Comparison of ENCODE assay signal across 1 cellular context in the genomic region with DNA sequence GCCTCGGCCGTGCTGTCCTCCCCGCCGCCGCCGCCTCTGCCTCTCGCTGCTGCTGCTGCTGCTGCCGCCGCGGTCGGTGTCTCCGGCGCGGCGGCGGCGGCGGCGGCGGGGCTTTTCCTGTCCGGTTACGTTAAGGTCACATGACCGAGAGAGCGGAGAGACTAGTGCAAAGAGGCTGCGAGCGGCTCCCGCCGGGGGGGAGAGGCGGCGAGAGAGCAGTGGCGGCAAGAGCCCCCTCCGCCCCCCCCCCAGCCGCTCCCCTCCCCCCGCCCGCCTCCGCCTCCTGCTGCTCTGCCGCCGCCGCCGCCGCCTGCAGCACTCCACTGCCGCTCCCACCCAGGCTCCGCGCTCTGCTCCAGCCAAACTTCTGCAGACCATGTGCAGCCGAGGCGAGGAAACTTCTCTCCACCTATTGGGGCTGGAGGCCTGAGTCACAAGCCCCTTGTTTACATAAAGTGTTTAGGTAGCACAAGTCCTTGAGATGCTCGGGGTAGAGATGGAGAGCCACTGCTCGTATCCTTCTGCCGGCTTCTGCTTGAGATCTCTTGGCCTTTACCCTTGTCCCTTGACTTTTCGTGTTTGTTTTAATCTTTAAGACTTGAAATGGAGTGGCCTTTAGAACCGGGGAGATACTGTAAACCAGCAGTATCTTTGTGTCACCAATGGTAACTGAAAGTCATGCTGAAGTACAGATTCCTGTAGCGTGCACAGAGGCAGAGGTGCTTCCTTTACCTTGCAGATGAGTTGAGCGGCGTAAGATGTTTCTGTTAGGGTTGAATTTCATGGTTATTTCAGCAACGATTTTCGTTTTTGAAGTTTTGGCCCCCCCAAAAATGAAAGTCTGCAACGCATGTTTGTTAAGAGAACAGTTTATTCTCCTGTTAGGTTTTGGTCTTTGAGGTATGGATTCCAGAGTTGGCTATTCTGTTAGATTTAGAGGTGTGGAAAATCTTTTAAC.
A peak's percentile ranks its signal among the peaks of the same experiment; 100 is the strongest.
TF ChIP-seq lines count a peak whose summit lies in the region.

A gene with protein sequence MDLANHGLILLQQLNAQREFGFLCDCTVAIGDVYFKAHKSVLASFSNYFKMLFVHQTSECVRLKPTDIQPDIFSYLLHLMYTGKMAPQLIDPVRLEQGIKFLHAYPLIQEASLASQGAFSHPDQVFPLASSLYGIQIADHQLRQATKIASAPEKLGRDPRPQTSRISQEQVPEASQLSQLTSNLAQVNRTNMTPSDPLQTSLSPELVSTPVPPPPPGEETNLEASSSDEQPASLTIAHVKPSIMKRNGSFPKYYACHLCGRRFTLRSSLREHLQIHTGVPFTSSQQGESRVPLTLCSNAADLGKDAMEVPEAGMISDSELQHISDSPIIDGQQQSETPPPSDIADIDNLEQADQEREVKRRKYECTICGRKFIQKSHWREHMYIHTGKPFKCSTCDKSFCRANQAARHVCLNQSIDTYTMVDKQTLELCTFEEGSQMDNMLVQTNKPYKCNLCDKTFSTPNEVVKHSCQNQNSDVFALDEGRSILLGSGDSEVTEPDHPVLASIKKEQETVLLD (minus strand): TSS at position 89 of the 958 bp plus-strand sequence. CDS start 17,922 bp downstream, outside the sequence.

TF ChIP-seq in HepG2, 621 proteins besides CTCF, POLR2A, EP300 and RAD21 (continued from another document and continues in another):
- TF ChIP-seq, protein P1, sequence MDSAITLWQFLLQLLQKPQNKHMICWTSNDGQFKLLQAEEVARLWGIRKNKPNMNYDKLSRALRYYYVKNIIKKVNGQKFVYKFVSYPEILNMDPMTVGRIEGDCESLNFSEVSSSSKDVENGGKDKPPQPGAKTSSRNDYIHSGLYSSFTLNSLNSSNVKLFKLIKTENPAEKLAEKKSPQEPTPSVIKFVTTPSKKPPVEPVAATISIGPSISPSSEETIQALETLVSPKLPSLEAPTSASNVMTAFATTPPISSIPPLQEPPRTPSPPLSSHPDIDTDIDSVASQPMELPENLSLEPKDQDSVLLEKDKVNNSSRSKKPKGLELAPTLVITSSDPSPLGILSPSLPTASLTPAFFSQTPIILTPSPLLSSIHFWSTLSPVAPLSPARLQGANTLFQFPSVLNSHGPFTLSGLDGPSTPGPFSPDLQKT (CRISPR knock-in tag; IDR thresholded peaks at IDR 0.05; ENCODE audit: borderline replicate concordance), result no peak
- TF ChIP-seq, protein P2, sequence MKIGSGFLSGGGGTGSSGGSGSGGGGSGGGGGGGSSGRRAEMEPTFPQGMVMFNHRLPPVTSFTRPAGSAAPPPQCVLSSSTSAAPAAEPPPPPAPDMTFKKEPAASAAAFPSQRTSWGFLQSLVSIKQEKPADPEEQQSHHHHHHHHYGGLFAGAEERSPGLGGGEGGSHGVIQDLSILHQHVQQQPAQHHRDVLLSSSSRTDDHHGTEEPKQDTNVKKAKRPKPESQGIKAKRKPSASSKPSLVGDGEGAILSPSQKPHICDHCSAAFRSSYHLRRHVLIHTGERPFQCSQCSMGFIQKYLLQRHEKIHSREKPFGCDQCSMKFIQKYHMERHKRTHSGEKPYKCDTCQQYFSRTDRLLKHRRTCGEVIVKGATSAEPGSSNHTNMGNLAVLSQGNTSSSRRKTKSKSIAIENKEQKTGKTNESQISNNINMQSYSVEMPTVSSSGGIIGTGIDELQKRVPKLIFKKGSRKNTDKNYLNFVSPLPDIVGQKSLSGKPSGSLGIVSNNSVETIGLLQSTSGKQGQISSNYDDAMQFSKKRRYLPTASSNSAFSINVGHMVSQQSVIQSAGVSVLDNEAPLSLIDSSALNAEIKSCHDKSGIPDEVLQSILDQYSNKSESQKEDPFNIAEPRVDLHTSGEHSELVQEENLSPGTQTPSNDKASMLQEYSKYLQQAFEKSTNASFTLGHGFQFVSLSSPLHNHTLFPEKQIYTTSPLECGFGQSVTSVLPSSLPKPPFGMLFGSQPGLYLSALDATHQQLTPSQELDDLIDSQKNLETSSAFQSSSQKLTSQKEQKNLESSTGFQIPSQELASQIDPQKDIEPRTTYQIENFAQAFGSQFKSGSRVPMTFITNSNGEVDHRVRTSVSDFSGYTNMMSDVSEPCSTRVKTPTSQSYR (CRISPR knock-in tag; IDR thresholded peaks at IDR 0.05; ENCODE audit: borderline replicate concordance), result peak; percentile 32; the same call in 1 of the 2 replicates
- TF ChIP-seq ZNF709 (CRISPR knock-in tag; IDR thresholded peaks at IDR 0.05) (0 out of 2 replicates have a peak, but pooled peaks have one; percentile 7), PHF20 (CRISPR knock-in tag; IDR thresholded peaks at IDR 0.05) (no peak), TAF1 (CRISPR knock-in tag; IDR thresholded peaks at IDR 0.05) (no peak), ZFP36 (IDR thresholded peaks at IDR 0.05; ENCODE audit: borderline replicate concordance, low read depth, low read length, partially characterized antibody) (no peak), HMG20B (CRISPR knock-in tag; conservative IDR thresholded peaks at IDR 0.05) (no peak), ZNF614 (CRISPR knock-in tag; IDR thresholded peaks at IDR 0.05; ENCODE audit: borderline replicate concordance) (no peak; the same call in 1 of the 2 replicates), BRD4 (CRISPR knock-in tag; IDR thresholded peaks at IDR 0.05) (no peak), ZNF841 (CRISPR knock-in tag; IDR thresholded peaks at IDR 0.05; ENCODE audit: borderline replicate concordance) (no peak), RORA (CRISPR knock-in tag; IDR thresholded peaks at IDR 0.05) (no peak), SP5 (CRISPR knock-in tag; IDR thresholded peaks at IDR 0.05; ENCODE audit: borderline replicate concordance, low read depth) (no peak), TP53 (CRISPR knock-in tag; conservative IDR thresholded peaks at IDR 0.05) (0 out of 2 replicates have a peak, but pooled peaks have one; percentile 21), ISL2 (CRISPR knock-in tag; IDR thresholded peaks at IDR 0.05) (no peak; the same call in 1 of the 2 replicates), SRY (CRISPR knock-in tag; IDR thresholded peaks at IDR 0.05) (no peak), JUN (CRISPR knock-in tag; IDR thresholded peaks at IDR 0.05) (no peak), TEAD2 (CRISPR knock-in tag; IDR thresholded peaks at IDR 0.05) (no peak), ZNF121 (CRISPR knock-in tag; IDR thresholded peaks at IDR 0.05) (no peak), ZNF598 (CRISPR knock-in tag; IDR thresholded peaks at IDR 0.05; ENCODE audit: borderline replicate concordance) (no peak)
- TF ChIP-seq, protein P3, sequence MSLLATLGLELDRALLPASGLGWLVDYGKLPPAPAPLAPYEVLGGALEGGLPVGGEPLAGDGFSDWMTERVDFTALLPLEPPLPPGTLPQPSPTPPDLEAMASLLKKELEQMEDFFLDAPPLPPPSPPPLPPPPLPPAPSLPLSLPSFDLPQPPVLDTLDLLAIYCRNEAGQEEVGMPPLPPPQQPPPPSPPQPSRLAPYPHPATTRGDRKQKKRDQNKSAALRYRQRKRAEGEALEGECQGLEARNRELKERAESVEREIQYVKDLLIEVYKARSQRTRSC (CRISPR knock-in tag; IDR thresholded peaks at IDR 0.05; ENCODE audit: low read depth), result no peak
- TF ChIP-seq, protein P4, sequence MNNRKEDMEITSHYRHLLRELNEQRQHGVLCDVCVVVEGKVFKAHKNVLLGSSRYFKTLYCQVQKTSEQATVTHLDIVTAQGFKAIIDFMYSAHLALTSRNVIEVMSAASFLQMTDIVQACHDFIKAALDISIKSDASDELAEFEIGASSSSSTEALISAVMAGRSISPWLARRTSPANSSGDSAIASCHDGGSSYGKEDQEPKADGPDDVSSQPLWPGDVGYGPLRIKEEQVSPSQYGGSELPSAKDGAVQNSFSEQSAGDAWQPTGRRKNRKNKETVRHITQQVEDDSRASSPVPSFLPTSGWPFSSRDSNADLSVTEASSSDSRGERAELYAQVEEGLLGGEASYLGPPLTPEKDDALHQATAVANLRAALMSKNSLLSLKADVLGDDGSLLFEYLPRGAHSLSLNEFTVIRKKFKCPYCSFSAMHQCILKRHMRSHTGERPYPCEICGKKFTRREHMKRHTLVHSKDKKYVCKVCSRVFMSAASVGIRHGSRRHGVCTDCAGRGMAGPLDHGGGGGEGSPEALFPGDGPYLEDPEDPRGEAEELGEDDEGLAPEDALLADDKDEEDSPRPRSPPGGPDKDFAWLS (CRISPR knock-in tag; IDR thresholded peaks at IDR 0.05; ENCODE audit: borderline replicate concordance), result no peak
- TF ChIP-seq, protein P5, sequence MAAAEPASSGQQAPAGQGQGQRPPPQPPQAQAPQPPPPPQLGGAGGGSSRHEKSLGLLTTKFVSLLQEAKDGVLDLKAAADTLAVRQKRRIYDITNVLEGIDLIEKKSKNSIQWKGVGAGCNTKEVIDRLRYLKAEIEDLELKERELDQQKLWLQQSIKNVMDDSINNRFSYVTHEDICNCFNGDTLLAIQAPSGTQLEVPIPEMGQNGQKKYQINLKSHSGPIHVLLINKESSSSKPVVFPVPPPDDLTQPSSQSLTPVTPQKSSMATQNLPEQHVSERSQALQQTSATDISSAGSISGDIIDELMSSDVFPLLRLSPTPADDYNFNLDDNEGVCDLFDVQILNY (CRISPR knock-in tag; conservative IDR thresholded peaks at IDR 0.05), result 0 out of 2 replicates have a peak, but pooled peaks have one; percentile 10
- TF ChIP-seq, protein P6, sequence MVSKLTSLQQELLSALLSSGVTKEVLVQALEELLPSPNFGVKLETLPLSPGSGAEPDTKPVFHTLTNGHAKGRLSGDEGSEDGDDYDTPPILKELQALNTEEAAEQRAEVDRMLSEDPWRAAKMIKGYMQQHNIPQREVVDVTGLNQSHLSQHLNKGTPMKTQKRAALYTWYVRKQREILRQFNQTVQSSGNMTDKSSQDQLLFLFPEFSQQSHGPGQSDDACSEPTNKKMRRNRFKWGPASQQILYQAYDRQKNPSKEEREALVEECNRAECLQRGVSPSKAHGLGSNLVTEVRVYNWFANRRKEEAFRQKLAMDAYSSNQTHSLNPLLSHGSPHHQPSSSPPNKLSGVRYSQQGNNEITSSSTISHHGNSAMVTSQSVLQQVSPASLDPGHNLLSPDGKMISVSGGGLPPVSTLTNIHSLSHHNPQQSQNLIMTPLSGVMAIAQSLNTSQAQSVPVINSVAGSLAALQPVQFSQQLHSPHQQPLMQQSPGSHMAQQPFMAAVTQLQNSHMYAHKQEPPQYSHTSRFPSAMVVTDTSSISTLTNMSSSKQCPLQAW (CRISPR knock-in tag; IDR thresholded peaks at IDR 0.05), result peak; percentile 87
- TF ChIP-seq, protein P7, sequence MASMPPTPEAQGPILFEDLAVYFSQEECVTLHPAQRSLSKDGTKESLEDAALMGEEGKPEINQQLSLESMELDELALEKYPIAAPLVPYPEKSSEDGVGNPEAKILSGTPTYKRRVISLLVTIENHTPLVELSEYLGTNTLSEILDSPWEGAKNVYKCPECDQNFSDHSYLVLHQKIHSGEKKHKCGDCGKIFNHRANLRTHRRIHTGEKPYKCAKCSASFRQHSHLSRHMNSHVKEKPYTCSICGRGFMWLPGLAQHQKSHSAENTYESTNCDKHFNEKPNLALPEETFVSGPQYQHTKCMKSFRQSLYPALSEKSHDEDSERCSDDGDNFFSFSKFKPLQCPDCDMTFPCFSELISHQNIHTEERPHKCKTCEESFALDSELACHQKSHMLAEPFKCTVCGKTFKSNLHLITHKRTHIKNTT (CRISPR knock-in tag; IDR thresholded peaks at IDR 0.05), result no peak
- TF ChIP-seq, protein P8, sequence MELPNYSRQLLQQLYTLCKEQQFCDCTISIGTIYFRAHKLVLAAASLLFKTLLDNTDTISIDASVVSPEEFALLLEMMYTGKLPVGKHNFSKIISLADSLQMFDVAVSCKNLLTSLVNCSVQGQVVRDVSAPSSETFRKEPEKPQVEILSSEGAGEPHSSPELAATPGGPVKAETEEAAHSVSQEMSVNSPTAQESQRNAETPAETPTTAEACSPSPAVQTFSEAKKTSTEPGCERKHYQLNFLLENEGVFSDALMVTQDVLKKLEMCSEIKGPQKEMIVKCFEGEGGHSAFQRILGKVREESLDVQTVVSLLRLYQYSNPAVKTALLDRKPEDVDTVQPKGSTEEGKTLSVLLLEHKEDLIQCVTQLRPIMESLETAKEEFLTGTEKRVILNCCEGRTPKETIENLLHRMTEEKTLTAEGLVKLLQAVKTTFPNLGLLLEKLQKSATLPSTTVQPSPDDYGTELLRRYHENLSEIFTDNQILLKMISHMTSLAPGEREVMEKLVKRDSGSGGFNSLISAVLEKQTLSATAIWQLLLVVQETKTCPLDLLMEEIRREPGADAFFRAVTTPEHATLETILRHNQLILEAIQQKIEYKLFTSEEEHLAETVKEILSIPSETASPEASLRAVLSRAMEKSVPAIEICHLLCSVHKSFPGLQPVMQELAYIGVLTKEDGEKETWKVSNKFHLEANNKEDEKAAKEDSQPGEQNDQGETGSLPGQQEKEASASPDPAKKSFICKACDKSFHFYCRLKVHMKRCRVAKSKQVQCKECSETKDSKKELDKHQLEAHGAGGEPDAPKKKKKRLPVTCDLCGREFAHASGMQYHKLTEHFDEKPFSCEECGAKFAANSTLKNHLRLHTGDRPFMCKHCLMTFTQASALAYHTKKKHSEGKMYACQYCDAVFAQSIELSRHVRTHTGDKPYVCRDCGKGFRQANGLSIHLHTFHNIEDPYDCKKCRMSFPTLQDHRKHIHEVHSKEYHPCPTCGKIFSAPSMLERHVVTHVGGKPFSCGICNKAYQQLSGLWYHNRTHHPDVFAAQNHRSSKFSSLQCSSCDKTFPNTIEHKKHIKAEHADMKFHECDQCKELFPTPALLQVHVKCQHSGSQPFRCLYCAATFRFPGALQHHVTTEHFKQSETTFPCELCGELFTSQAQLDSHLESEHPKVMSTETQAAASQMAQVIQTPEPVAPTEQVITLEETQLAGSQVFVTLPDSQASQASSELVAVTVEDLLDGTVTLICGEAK (IDR thresholded peaks at IDR 0.05), result no peak
- TF ChIP-seq, protein P8 (CRISPR knock-in tag; IDR thresholded peaks at IDR 0.05), result no peak
